ENCODE assay signal across 8 cellular contexts in the genomic region with DNA sequence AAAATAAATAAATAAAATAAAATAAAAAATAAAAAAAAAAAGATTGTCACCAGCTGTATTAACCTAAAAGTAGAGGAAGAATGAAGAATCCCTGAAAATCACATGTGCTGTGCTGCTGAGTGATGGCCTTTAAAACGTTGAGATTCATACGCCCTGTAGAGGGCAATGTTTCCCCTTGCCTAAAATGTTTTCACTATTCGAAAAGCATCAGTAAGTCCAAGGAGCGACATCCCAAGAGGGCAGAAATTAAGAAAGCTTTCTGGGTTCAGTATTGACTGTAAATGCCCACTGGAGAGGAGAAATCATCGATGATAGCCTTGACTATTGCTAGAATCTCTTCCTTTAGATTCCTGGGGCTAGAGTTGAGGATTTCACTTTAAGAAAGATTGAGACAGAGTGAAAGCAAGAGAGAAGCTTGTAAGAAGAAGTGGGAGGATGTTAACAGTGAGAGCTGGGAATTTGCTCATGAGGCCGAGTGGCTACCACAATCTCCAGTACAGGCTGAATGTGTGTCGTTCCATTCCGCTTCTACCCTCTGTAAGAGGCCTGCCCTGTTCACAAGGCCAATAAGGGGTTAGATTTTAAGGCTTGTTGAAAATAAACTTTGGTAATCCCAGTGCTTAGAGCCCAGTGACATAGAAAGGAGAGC.
DNase-seq lines count a peak whose midpoint lies in the region; ATAC-seq and TF ChIP-seq lines count a peak whose summit lies in the region.

No MANE protein-coding gene starts in this region.

- H3K4me1 ChIP-seq in mammary epithelial cell (ENCODE audit: insufficient read depth, low read length) = no peaks in the 10 kb centered on the region
- H3K4me1 ChIP-seq in subcutaneous abdominal adipose tissue (ENCODE audit: control insufficient read depth in 5 of 5, insufficient read depth in 5 of 5, low read length in 5 of 5) = peaks cover 4 to 35% (median 25%) of the 10 kb centered on the region in 5 donors

- intact Hi-C loops in mammary epithelial cell (cut with micrococcal nuclease) (loop anchor here (1.0 kb wide), 1 partner anchor 751 kb away; no protein-coding TSS in a partner anchor), posterior vena cava (cut with DNase I) (loop anchor here (2.0 to 10.0 kb wide), 3 partner anchors 13 to 473 kb away; no protein-coding TSS in a partner anchor)

- H3K79me2 ChIP-seq in mammary epithelial cell (ENCODE audit: insufficient read depth, low read length) = no peaks in the 10 kb centered on the region

- no peaks in the 10 kb centered on the region for H3K36me3 ChIP-seq in mammary epithelial cell (ENCODE audit: insufficient read depth, low read length)
- H3K36me3 ChIP-seq in subcutaneous abdominal adipose tissue (ENCODE audit: control insufficient read depth in 5 of 5, insufficient read depth in 5 of 5, low read length in 5 of 5) = no peaks in the 10 kb centered on the region

- BruUV-seq in mammary epithelial cell (replicated peaks; lab: Mats Ljungman, UMichigan) = no TSS peak

- ATAC-seq in GM18502 (IDR thresholded peaks at IDR 0.05; ENCODE audit: poor library complexity, unreplicated experiment) (peak; percentile 86), HG03064 (IDR thresholded peaks at IDR 0.05; ENCODE audit: low read depth, unreplicated experiment) (peak; percentile 56)

- DNase-seq in AML-193 (lab: John Stamatoyannopoulos, UW) = peak; percentile 76 to 82
- DNase-seq in NCI-H748 (lab: John Stamatoyannopoulos, UW; ENCODE audit: unreplicated experiment) = peak; percentile 75
- peak; percentile 39 for DNase-seq in mammary epithelial cell
- peak; percentile 20 for DNase-seq in kidney glomerular epithelial cell (lab: John Stamatoyannopoulos, UW)
- no peak for DNase-seq in posterior vena cava (ENCODE audit: low spot score)

- CTCF ChIA-PET in mammary epithelial cell (lab: Charles Lee; ENCODE audit: low non-redundant PET) = interaction anchor here (0.5 to 1.1 kb wide), 6 partner anchors 9 to 731 kb away, joined by 3 to 7 read pairs (median 3); no protein-coding TSS in a partner anchor

- 15% methylated on average over 8 of the region's 8 CpGs for WGBS in mammary epithelial cell (ENCODE audit: low coverage, missing lambda C conversion rate)

- peak overlapping the region; percentile 79 for H2AFZ ChIP-seq in mammary epithelial cell (ENCODE audit: low read depth, low read length)

- H3K9me3 ChIP-seq in mammary epithelial cell (replicated peaks; ENCODE audit: insufficient read depth, low read length) (no peaks in the 10 kb centered on the region), subcutaneous abdominal adipose tissue (ENCODE audit: control insufficient read depth in 5 of 5, low read length in 5 of 5) (no peaks in the 10 kb centered on the region)

- no peaks in the 10 kb centered on the region for H4K20me1 ChIP-seq in mammary epithelial cell (ENCODE audit: insufficient read depth, low read length)

- TF ChIP-seq CTCF in mammary epithelial cell (conservative IDR thresholded peaks at IDR 0.05 in 1 of 2, IDR thresholded peaks at IDR 0.05 in 1 of 2; ENCODE audit: extremely low read depth in 1 of 2, insufficient read depth in 1 of 2, low read depth in 1 of 2, low read length in 2 of 2) = peak; percentile 68 to 70

- H3K4me3 ChIP-seq in mammary epithelial cell (replicated peaks in 1 of 3; ENCODE audit: insufficient read depth in 1 of 3, low read depth in 2 of 3, low read length in 3 of 3) = peak overlapping the region in 2 of 3 experiments; percentile 8 to 23
- peak overlapping the region; percentile 11 to 65 (median 55) for H3K4me3 ChIP-seq in subcutaneous abdominal adipose tissue (ENCODE audit: low read depth in 1 of 5, low read length in 5 of 5)

- dilution Hi-C loops in mammary epithelial cell (cut with HindIII; ENCODE audit: low sequenced_read_pairs) = no loop called here

- H3K27ac ChIP-seq in mammary epithelial cell (ENCODE audit: insufficient read depth, low read depth, low read length) = no peak overlapping the region
- H3K27ac ChIP-seq in subcutaneous abdominal adipose tissue (ENCODE audit: low read depth, low read length) = peak overlapping the region; percentile 49

- H3K27me3 ChIP-seq in mammary epithelial cell (ENCODE audit: insufficient read depth, low read length) (no peaks in the 10 kb centered on the region), subcutaneous abdominal adipose tissue (ENCODE audit: control insufficient read depth in 5 of 5, insufficient read depth in 4 of 5, low read length in 5 of 5) (no peaks in the 10 kb centered on the region)

- H3K4me2 ChIP-seq in mammary epithelial cell (ENCODE audit: insufficient read depth, low read depth, low read length) = peak overlapping the region; percentile 56

- in situ Hi-C loops in mammary epithelial cell (cut with MboI; ENCODE audit: low sequenced_read_pairs in 2 of 2) = loop anchor here in 1 of 2 donors (25.0 kb wide), 1 partner anchor 510 kb away; no protein-coding TSS in a partner anchor

- H3K9ac ChIP-seq in mammary epithelial cell (ENCODE audit: insufficient read depth, low read length) (no peak overlapping the region), subcutaneous abdominal adipose tissue (ENCODE audit: low read length in 5 of 5) (peak overlapping the region in 2 of 5 donors; percentile 0 to 37)
